25 cellular contexts compared by ENCODE assay signal in the genomic region with DNA sequence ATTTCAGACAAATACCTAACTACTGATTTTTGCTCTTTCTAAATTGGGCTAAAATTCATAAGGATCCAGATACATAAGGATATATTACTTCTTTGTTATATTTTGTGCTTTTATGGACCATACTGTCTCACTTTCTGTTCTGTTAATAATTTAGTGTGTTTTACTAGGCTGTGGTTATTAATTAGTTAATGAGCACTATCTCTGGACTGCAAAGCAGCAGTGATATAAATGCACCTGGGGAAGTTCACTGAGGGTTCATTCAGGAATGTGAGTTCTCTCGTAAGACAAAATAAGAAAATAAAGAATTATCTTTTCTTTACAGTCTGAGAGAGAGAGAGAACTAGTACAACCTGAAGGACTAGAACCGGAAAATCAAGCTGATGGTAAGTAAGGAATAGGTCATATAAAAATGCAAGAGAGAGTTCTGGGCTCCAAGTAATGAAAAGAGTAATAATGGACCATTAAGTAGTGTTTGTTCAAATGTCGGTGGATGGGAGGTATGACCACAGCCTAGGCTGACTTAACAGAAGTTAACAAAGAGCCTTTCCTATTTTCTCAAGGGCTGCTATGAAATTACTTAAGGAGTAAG. TPM values are rescaled to one million over a fixed set of nuclear protein-coding genes. Genes with fewer than 3 reads are reported as not detected.
DNase-seq lines count a peak whose midpoint lies in the region; ATAC-seq and TF ChIP-seq lines count a peak whose summit lies in the region.
"Had no signal": no experiment of that assay in that cellular context is flagged by ENCODE, and none has a peak within 500 bp of the region (broad histone marks: within the 10 kb centered on the region; RNA-seq: fewer than 3 reads in every experiment).

No MANE protein-coding gene starts in this region.

- H4K20me1 ChIP-seq in OCI-LY3 (ENCODE audit: insufficient read depth, low read length) (peaks cover 10% of the 10 kb centered on the region; the same call in 1 of the 2 replicates), hepatocyte (ENCODE audit: insufficient read depth, poor library complexity, severe bottlenecking) (no peaks in the 10 kb centered on the region), smooth muscle cell (ENCODE audit: low read depth) (no peaks in the 10 kb centered on the region)

- no peaks in the 10 kb centered on the region for H3K27me3 Mint-ChIP-seq in activated CD8-positive, alpha-beta T cell treated with anti-CD3 and anti-CD28 coated beads, Interleukin-2, amount 10 ng/mL, durations not matched to agents 7 days and 5 days (ENCODE audit: low read depth)
- H3K27me3 Mint-ChIP-seq: activated CD8-positive, alpha-beta T cell treated with anti-CD3 and anti-CD28 coated beads for 36 hours had no signal

- peaks cover 35% of the 10 kb centered on the region for H3K36me3 Mint-ChIP-seq in activated CD8-positive, alpha-beta T cell treated with anti-CD3 and anti-CD28 coated beads, Interleukin-2, amount 10 ng/mL, durations not matched to agents 7 days and 5 days (ENCODE audit: low read depth)

- no peaks in the 10 kb centered on the region for H3K27me3 ChIP-seq in OCI-LY3 (ENCODE audit: low read depth, low read length)
- no peaks in the 10 kb centered on the region for H3K27me3 ChIP-seq in hepatocyte
- H3K27me3 ChIP-seq in smooth muscle cell (ENCODE audit: low read depth): peaks cover 41% of the 10 kb centered on the region
- no peaks in the 10 kb centered on the region for H3K27me3 ChIP-seq in uterus
- H3K27me3 ChIP-seq: stomach, upper lobe of left lung had no signal

- H3F3A ChIP-seq in smooth muscle cell (ENCODE audit: low read depth): no peaks in the 10 kb centered on the region

- H3K27ac ChIP-seq in OCI-LY3 (ENCODE audit: low read length) (peak overlapping the region; percentile 60), hepatocyte (peak overlapping the region; percentile 0), smooth muscle cell (ENCODE audit: low read depth) (peak overlapping the region; percentile 40), uterus (no peak overlapping the region)
- H3K27ac ChIP-seq: body of pancreas, left ventricle myocardium inferior, SJCRH30, stomach, upper lobe of left lung, WERI-Rb-1 had no signal

- no peak overlapping the region for H3K27ac Mint-ChIP-seq in activated CD8-positive, alpha-beta T cell treated with anti-CD3 and anti-CD28 coated beads, Interleukin-2, amount 10 ng/mL, durations not matched to agents 7 days and 5 days
- H3K27ac Mint-ChIP-seq: GM23338 had no signal

- TF ChIP-seq POLR2A in uterus (IDR thresholded peaks at IDR 0.05): no peak

- H3K4me2 ChIP-seq in OCI-LY3 (ENCODE audit: low read length) (peak overlapping the region; percentile 55), hepatocyte (no peak overlapping the region), smooth muscle cell (no peak overlapping the region)
- H3K4me2 ChIP-seq: GM23338 had no signal

- CTCF ChIA-PET in activated CD8-positive, alpha-beta T cell treated with anti-CD3 and anti-CD28 coated beads, Interleukin-2, amount 10 ng/mL, durations not matched to agents 7 days and 5 days (lab: Charles Lee): interaction anchor here (1.7 kb wide), 1 partner anchor 53 kb away, joined by 5 read pairs; no protein-coding TSS in a partner anchor

- no peak for ATAC-seq in activated CD8-positive, alpha-beta T cell treated with anti-CD3 and anti-CD28 coated beads, Interleukin-2, amount 10 ng/mL, durations not matched to agents 7 days and 5 days
- ATAC-seq: activated CD8-positive, alpha-beta T cell treated with anti-CD3 and anti-CD28 coated beads for 36 hours; activated naive CD4-positive, alpha-beta T cell treated with anti-CD3 and anti-CD28 coated beads, Interleukin-2, amount 50 U/mL, for 72 hours; body of pancreas; GM23338; Panc1 had no signal

- H3K4me3 ChIP-seq in GM08714 (ENCODE audit: low read length): peak overlapping the region; percentile 29; the same call in 1 of the 2 replicates
- peak overlapping the region; percentile 17 for H3K4me3 ChIP-seq in OCI-LY3 (ENCODE audit: low read length)
- no peak overlapping the region for H3K4me3 ChIP-seq in hepatocyte
- no peak overlapping the region for H3K4me3 ChIP-seq in smooth muscle cell
- no peak overlapping the region for H3K4me3 ChIP-seq in uterus
- H3K4me3 ChIP-seq: body of pancreas, GM23338, left ventricle myocardium inferior, SJCRH30, stomach, upper lobe of left lung had no signal

- TF ChIP-seq CTCF in OCI-LY3 (IDR thresholded peaks at IDR 0.05; ENCODE audit: low read depth, low read length) (no peak), hepatocyte (IDR thresholded peaks at IDR 0.05; ENCODE audit: poor library complexity) (no peak), smooth muscle cell (IDR thresholded peaks at IDR 0.05; ENCODE audit: borderline replicate concordance, insufficient read depth, poor library complexity, severe bottlenecking) (no peak), uterus (IDR thresholded peaks at IDR 0.05) (no peak)

- DNase-seq in hepatocyte (ENCODE audit: low spot score) (peak; percentile 9), smooth muscle cell (lab: John Stamatoyannopoulos, UW; ENCODE audit: unreplicated experiment) (no peak), uterus (no peak)
- no peak for DNase-seq in activated CD4-positive, alpha-beta T cell treated with anti-CD3 and anti-CD28 coated beads for 1 hour
- DNase-seq in activated CD8-positive, alpha-beta T cell treated with anti-CD3 and anti-CD28 coated beads, Interleukin-2, amount 10 ng/mL, durations not matched to agents 7 days and 5 days: no peak
- DNase-seq: activated CD8-positive, alpha-beta T cell treated with anti-CD3 and anti-CD28 coated beads for 36 hours; activated T-cell treated with anti-CD3 and anti-CD28 coated beads, Interleukin-2, amount 50 U/mL, for 4 hours; body of pancreas; COR-L47; glutamatergic neuron; IMR-90; left ventricle myocardium inferior; SJCRH30; small intestine; stimulated activated CD4-positive, alpha-beta T cell treated with anti-CD3 and anti-CD28 coated beads, Interleukin-2, amount 100 ng/mL, for 48 hours; stomach; upper lobe of left lung; WERI-Rb-1 had no signal

- H2AFZ ChIP-seq in OCI-LY3 (ENCODE audit: low read depth, low read length): no peak overlapping the region
- no peak overlapping the region for H2AFZ ChIP-seq in hepatocyte
- no peak overlapping the region for H2AFZ ChIP-seq in smooth muscle cell (ENCODE audit: low read depth)
- H2AFZ ChIP-seq: GM23338 had no signal

- intact Hi-C loops in uterus (cut with DNase I; ENCODE audit: low total_unique reads): no loop called here

- H3K79me2 ChIP-seq in OCI-LY3 (ENCODE audit: low read length) (peaks cover 73% of the 10 kb centered on the region), hepatocyte (no peaks in the 10 kb centered on the region), smooth muscle cell (ENCODE audit: low read depth) (no peaks in the 10 kb centered on the region)

- H3K9me2 ChIP-seq in hepatocyte (replicated peaks; ENCODE audit: insufficient read depth): no peaks in the 10 kb centered on the region

- POLR2A ChIA-PET in activated CD8-positive, alpha-beta T cell treated with anti-CD3 and anti-CD28 coated beads, Interleukin-2, amount 10 ng/mL, durations not matched to agents 7 days and 5 days (lab: Charles Lee): interaction anchor here (1.5 kb wide), 1 partner anchor 11 kb away, joined by 5 read pairs; no protein-coding TSS in a partner anchor

- H3K9ac ChIP-seq in OCI-LY3 (ENCODE audit: low read length): peak overlapping the region; percentile 14; the same call in 1 of the 2 replicates
- no peak overlapping the region for H3K9ac ChIP-seq in smooth muscle cell (ENCODE audit: low read depth)

- H3K4me1 ChIP-seq in OCI-LY3 (ENCODE audit: low read length) (peaks cover 37% of the 10 kb centered on the region), hepatocyte (ENCODE audit: insufficient read depth) (no peaks in the 10 kb centered on the region), smooth muscle cell (ENCODE audit: low read depth) (no peaks in the 10 kb centered on the region), uterus (no peaks in the 10 kb centered on the region)
- H3K4me1 ChIP-seq: left ventricle myocardium inferior had no signal

- H3K4me3 Mint-ChIP-seq in activated CD8-positive, alpha-beta T cell treated with anti-CD3 and anti-CD28 coated beads, Interleukin-2, amount 10 ng/mL, durations not matched to agents 7 days and 5 days: no peak overlapping the region
- H3K4me3 Mint-ChIP-seq: activated CD8-positive, alpha-beta T cell treated with anti-CD3 and anti-CD28 coated beads for 36 hours; activated T-cell treated with anti-CD3 and anti-CD28 coated beads, Interleukin-2, amount 50 U/mL, for 4 hours; GM23338 had no signal

- no peaks in the 10 kb centered on the region for H3K9me3 ChIP-seq in OCI-LY3 (ENCODE audit: insufficient read depth, low read length)
- H3K9me3 ChIP-seq in hepatocyte (ENCODE audit: low read depth): no peaks in the 10 kb centered on the region
- no peaks in the 10 kb centered on the region for H3K9me3 ChIP-seq in smooth muscle cell (replicated peaks; ENCODE audit: low read depth)
- H3K9me3 ChIP-seq in uterus: no peaks in the 10 kb centered on the region
- H3K9me3 ChIP-seq: body of pancreas, left ventricle myocardium inferior, SJCRH30, stomach, upper lobe of left lung had no signal

- no peaks in the 10 kb centered on the region for H3K9me3 Mint-ChIP-seq in activated CD8-positive, alpha-beta T cell treated with anti-CD3 and anti-CD28 coated beads, Interleukin-2, amount 10 ng/mL, durations not matched to agents 7 days and 5 days (ENCODE audit: insufficient read depth)
- H3K9me3 Mint-ChIP-seq: activated CD8-positive, alpha-beta T cell treated with anti-CD3 and anti-CD28 coated beads for 36 hours; activated naive CD4-positive, alpha-beta T cell treated with anti-CD3 and anti-CD28 coated beads, Interleukin-2, amount 50 U/mL, for 72 hours; activated T-cell treated with anti-CD3 and anti-CD28 coated beads, Interleukin-2, amount 50 U/mL, for 4 hours; GM23338 had no signal

- H3K36me3 ChIP-seq in OCI-LY3 (replicated peaks; ENCODE audit: low read depth, low read length): peaks cover 52% of the 10 kb centered on the region
- H3K36me3 ChIP-seq in hepatocyte (replicated peaks; ENCODE audit: insufficient read depth, low read depth): no peaks in the 10 kb centered on the region
- H3K36me3 ChIP-seq in smooth muscle cell (ENCODE audit: low read depth): no peaks in the 10 kb centered on the region
- H3K36me3 ChIP-seq in uterus: no peaks in the 10 kb centered on the region
- H3K36me3 ChIP-seq: left ventricle myocardium inferior, SJCRH30, stomach, upper lobe of left lung, WERI-Rb-1 had no signal

- WGBS in hepatocyte (ENCODE audit: low lambda C conversion rate, missing lambda C conversion rate): 38% methylated on average over 3 of the region's 3 CpGs
- 79% methylated on average over 3 of the region's 3 CpGs for WGBS in smooth muscle cell (ENCODE audit: low lambda C conversion rate)

- H3K4me1 Mint-ChIP-seq in activated CD8-positive, alpha-beta T cell treated with anti-CD3 and anti-CD28 coated beads, Interleukin-2, amount 10 ng/mL, durations not matched to agents 7 days and 5 days (ENCODE audit: low read depth): peaks cover 51% of the 10 kb centered on the region

RNA-seq across cellular contexts. Expression of gene IKZF3, which starts 55.6 kb away (rescaled TPM):
- total RNA-seq in hepatocyte (under 0.01 TPM in 1 of 2 replicates, not detected in the other), smooth muscle cell (under 0.01 and 0.40 TPM in 2 replicates), uterus (1 to 10 TPM in 3 of 4 donors, under 1 TPM in 1; 0.88 to 2.1 (median 1.6) TPM)
- polyA plus RNA-seq in hepatocyte (not detected in 2 replicates), smooth muscle cell (not detected in 2 replicates)
- 10 to 100 TPM; 31.1 to 31.9 TPM for total RNA-seq in activated CD8-positive, alpha-beta T cell treated with anti-CD3 and anti-CD28 coated beads, Interleukin-2, amount 10 ng/mL, durations not matched to agents 7 days and 5 days
- total RNA-seq: IMR-90, pulmonary artery endothelial cell, SJCRH30 had no signal
- polyA plus RNA-seq: IMR-90 had no signal

RNA-seq across cellular contexts. Expression of gene ZPBP2, which starts 59.5 kb away (rescaled TPM):
- total RNA-seq in hepatocyte (not detected in 2 replicates), smooth muscle cell (not detected in 2 replicates), uterus (not detected)
- polyA plus RNA-seq in hepatocyte (not detected in 2 replicates), smooth muscle cell (not detected in 2 replicates)
- not detected for total RNA-seq in activated CD8-positive, alpha-beta T cell treated with anti-CD3 and anti-CD28 coated beads, Interleukin-2, amount 10 ng/mL, durations not matched to agents 7 days and 5 days
- total RNA-seq: activated CD8-positive, alpha-beta T cell treated with anti-CD3 and anti-CD28 coated beads for 36 hours; activated naive CD4-positive, alpha-beta T cell treated with anti-CD3 and anti-CD28 coated beads, Interleukin-2, amount 50 U/mL, for 72 hours; body of pancreas; GM23338; IMR-90; left ventricle myocardium inferior; mononuclear cell; pulmonary artery endothelial cell; SJCRH30; stomach; upper lobe of left lung had no signal
- polyA plus RNA-seq: GM23338, IMR-90, small intestine, stomach had no signal

Comparison
In these comparisons a context has a peak if more than half of its experiments do, and no peak if none do; other contexts are left out.
1. H3K4me3 ChIP-seq: peak in GM08714 (single experiment) and OCI-LY3 (single experiment); none in hepatocyte (single experiment), smooth muscle cell (single experiment) and uterus (0 of 2).
2. H3K27ac ChIP-seq: peak in OCI-LY3 (single experiment), hepatocyte (single experiment) and smooth muscle cell (single experiment); none in uterus (0 of 2).
3. RNA of gene IKZF3, which starts 55.6 kb away (total RNA-seq): 31.1 to 31.9 TPM in activated CD8-positive, alpha-beta T cell treated with anti-CD3 and anti-CD28 coated beads, Interleukin-2, amount 10 ng/mL, durations not matched to agents 7 days and 5 days; 0.88 to 2.1 TPM in uterus, under 0.01 TPM in hepatocyte and under 0.01 to 0.40 TPM in smooth muscle cell; every median in the first group is over 10 times any median in the second.